8 cellular contexts compared by ENCODE assay signal in genomic region chr1:58545591-58546519, GRCh38. TPM values are rescaled to one million over a fixed set of nuclear protein-coding genes. Genes with fewer than 3 reads are reported as not detected.
DNase-seq lines count a peak whose midpoint lies in the region; ATAC-seq and TF ChIP-seq lines count a peak whose summit lies in the region.

No MANE protein-coding gene starts in this region.

- H3K27ac Mint-ChIP-seq in HFFc6 (peak overlapping the region; percentile 98), T-helper 17 cell (peak overlapping the region; percentile 93), progenitor cell of endocrine pancreas (peak overlapping the region; percentile 96)

- TF ChIP-seq CTCF in HFFc6 (IDR thresholded peaks at IDR 0.05) (no peak), left ventricle myocardium inferior (IDR thresholded peaks at IDR 0.05; ENCODE audit: borderline replicate concordance) (no peak), progenitor cell of endocrine pancreas (IDR thresholded peaks at IDR 0.05; ENCODE audit: unreplicated experiment) (no peak), upper lobe of left lung (IDR thresholded peaks at IDR 0.05) (peak in 1 of 6 experiments; percentile 5)

- H3K9me3 ChIP-seq in T-helper 17 cell (ENCODE audit: control insufficient read depth, low read length, poor library complexity, severe bottlenecking) (no peaks in the 10 kb centered on the region), left ventricle myocardium inferior (replicated peaks) (no peaks in the 10 kb centered on the region), upper lobe of left lung (no peaks in the 10 kb centered on the region)

- H3K36me3 Mint-ChIP-seq in HFFc6 (ENCODE audit: low read depth) (no peaks in the 10 kb centered on the region), T-helper 17 cell (ENCODE audit: low read depth) (no peaks in the 10 kb centered on the region), progenitor cell of endocrine pancreas (ENCODE audit: insufficient read depth) (peaks cover 2% of the 10 kb centered on the region)

- intact Hi-C loops in left ventricle myocardium inferior (cut with micrococcal nuclease), result no loop called here

- H3K4me1 Mint-ChIP-seq in HFFc6 (ENCODE audit: low read depth), result peaks cover 23% of the 10 kb centered on the region
- H3K4me1 Mint-ChIP-seq in T-helper 17 cell, result peaks cover 19% of the 10 kb centered on the region
- peaks cover 62% of the 10 kb centered on the region for H3K4me1 Mint-ChIP-seq in progenitor cell of endocrine pancreas (ENCODE audit: low read depth)

- peak in 1 of 4 donors; percentile 2 for TF ChIP-seq POLR2A in upper lobe of left lung (IDR thresholded peaks at IDR 0.05)

- DNase-seq in GM04504 (ENCODE audit: low read depth) (peak; percentile 57), HFFc6 (peak; percentile 54), MV-4-11 (lab: John Stamatoyannopoulos, UW) (peak; percentile 70), T-helper 17 cell (peak; percentile 55 to 70 (median 69)), amniotic stem cell (lab: John Stamatoyannopoulos, UW) (peak; percentile 30), left ventricle myocardium inferior (peak; percentile 78), progenitor cell of endocrine pancreas (ENCODE audit: low spot score, unreplicated experiment) (peak; percentile 49), upper lobe of left lung (peak; percentile 87 to 93)

- H3K27me3 Mint-ChIP-seq in HFFc6 (ENCODE audit: insufficient read depth) (peaks cover 13% of the 10 kb centered on the region), T-helper 17 cell (peaks cover 17% of the 10 kb centered on the region), progenitor cell of endocrine pancreas (no peaks in the 10 kb centered on the region)

- H3K4me1 ChIP-seq in left ventricle myocardium inferior (peaks cover 18% of the 10 kb centered on the region), upper lobe of left lung (peaks cover 9 to 20% (median 13%) of the 10 kb centered on the region in 4 donors)

- H3K27ac ChIP-seq in left ventricle myocardium inferior (replicated peaks), result peak overlapping the region; percentile 100
- peak overlapping the region; percentile 99 for H3K27ac ChIP-seq in upper lobe of left lung

- peak in 1 of 4 donors; percentile 37 for TF ChIP-seq EP300 in upper lobe of left lung (IDR thresholded peaks at IDR 0.05)

- ATAC-seq in T-helper 17 cell (peak; percentile 69), upper lobe of left lung (ENCODE audit: low FRiP score in 2 of 2) (peak; percentile 89 to 92)

- no peaks in the 10 kb centered on the region for H3K9me3 Mint-ChIP-seq in HFFc6
- peaks cover 3% of the 10 kb centered on the region for H3K9me3 Mint-ChIP-seq in progenitor cell of endocrine pancreas (ENCODE audit: low read depth)

- H3K4me3 ChIP-seq in left ventricle myocardium inferior (peak overlapping the region; percentile 90), upper lobe of left lung (peak overlapping the region; percentile 42 to 80 (median 64))

- H3K27me3 ChIP-seq in left ventricle myocardium inferior (ENCODE audit: low read depth), result peaks cover 4% of the 10 kb centered on the region
- H3K27me3 ChIP-seq in upper lobe of left lung, result no peaks in the 10 kb centered on the region

- H3K36me3 ChIP-seq in left ventricle myocardium inferior (no peaks in the 10 kb centered on the region), upper lobe of left lung (no peaks in the 10 kb centered on the region)

- WGBS in upper lobe of left lung, 2 donors, result 0 to 2% methylated on average over 17 to 34 of the region's 43 CpGs

- H3K4me3 Mint-ChIP-seq in HFFc6, result peak overlapping the region; percentile 89
- H3K4me3 Mint-ChIP-seq in T-helper 17 cell, result peak overlapping the region; percentile 96
- peak overlapping the region; percentile 84 for H3K4me3 Mint-ChIP-seq in progenitor cell of endocrine pancreas (ENCODE audit: low read depth)

RNA-seq across cellular contexts. Expression of gene OMA1, which starts 0.7 kb away (rescaled TPM):
- 10 to 100 TPM; 10.5 to 14.8 (median 13.1) TPM for total RNA-seq in HFFc6 (2021; fragmentation: NEBNext Ultra II Directional; extraction: Animal tissue kit (Norgen Biotek cat#: 25700))
- total RNA-seq in T-helper 17 cell (10 to 100 TPM; 27.1 to 29.8 TPM), left ventricle myocardium inferior (36.6 TPM), progenitor cell of endocrine pancreas (26.8 and 32.0 TPM in 2 replicates), upper lobe of left lung (10 to 100 TPM in 5 of 6 donors, 1 to 10 TPM in 1; 4.7 to 35.9 (median 20.7) TPM)

RNA-seq across cellular contexts. Expression of gene TACSTD2, which starts 31.2 kb away (rescaled TPM):
- total RNA-seq in HFFc6 (2021; fragmentation: NEBNext Ultra II Directional; extraction: Animal tissue kit (Norgen Biotek cat#: 25700)), result 10 to 100 TPM in 4 of 6 experiments, under 1 TPM in 2; 0.55 to 13.3 (median 12.2) TPM
- total RNA-seq in T-helper 17 cell, result under 1 TPM in 1 of 2 donors, not detected in 1; 0.23 TPM
- total RNA-seq in left ventricle myocardium inferior, result 0.16 TPM
- 22.7 and 22.8 TPM in 2 replicates for total RNA-seq in progenitor cell of endocrine pancreas
- total RNA-seq in upper lobe of left lung, result 100 to 1,000 TPM in 5 of 6 donors, 10 to 100 TPM in 1; 41.9 to 387 (median 161) TPM

Comparison
In these comparisons a context has a peak if more than half of its experiments do, and no peak if none do; other contexts are left out.
1. Peak in every context shown above with its lines: DNase-seq, ATAC-seq, H3K4me3 ChIP-seq and H3K27ac ChIP-seq.
2. DNase-seq: peak in every context shown above with its lines; median percentile 90 in upper lobe of left lung; 78 in left ventricle myocardium inferior; 70 in MV-4-11; 69 in T-helper 17 cell; 57 in GM04504; 54 in HFFc6; 49 in progenitor cell of endocrine pancreas; 30 in amniotic stem cell.